Comparison of ENCODE assay signal across 3 cellular contexts in genomic region chr2:182473635-182474034, GRCh38.
TF ChIP-seq lines count a peak whose summit lies in the region.

No MANE protein-coding gene starts in this region.

TF ChIP-seq in HEK293, 187 proteins besides CTCF, POLR2A, EP300 and RAD21:
- TF ChIP-seq ZNF747 (tag by site-specific recombination; IDR thresholded peaks at IDR 0.05) (no peak), ZNF133 (tag by site-specific recombination; IDR thresholded peaks at IDR 0.05) (no peak), ZNF146 (tag by site-specific recombination; IDR thresholded peaks at IDR 0.05) (peak; percentile 84)

TF ChIP-seq in K562, 482 proteins besides CTCF, POLR2A, EP300 and RAD21:
- TF ChIP-seq RBM25 (IDR thresholded peaks at IDR 0.05; ENCODE audit: low read depth, low read length, severe bottlenecking), result peak; percentile 67
- no peak for TF ChIP-seq NEUROD1 (IDR thresholded peaks at IDR 0.05; ENCODE audit: borderline replicate concordance, low read depth, low read length, partially characterized antibody)
- TF ChIP-seq ZNF785 (CRISPR knock-in tag; IDR thresholded peaks at IDR 0.05), result no peak
- no peak for TF ChIP-seq SREBF2 (CRISPR knock-in tag; IDR thresholded peaks at IDR 0.05)
- TF ChIP-seq DDX20 (tag; IDR thresholded peaks at IDR 0.05; ENCODE audit: low read depth), result no peak
- TF ChIP-seq IFI16 (CRISPR knock-in tag; IDR thresholded peaks at IDR 0.05), result no peak
- no peak for TF ChIP-seq KLF6 (CRISPR knock-in tag; IDR thresholded peaks at IDR 0.05; ENCODE audit: borderline replicate concordance)
- TF ChIP-seq ZNF239 (CRISPR knock-in tag; IDR thresholded peaks at IDR 0.05), result no peak
- TF ChIP-seq UBTF (IDR thresholded peaks at IDR 0.05; ENCODE audit: borderline replicate concordance in 1 of 2, low read depth in 2 of 2, low read length in 2 of 2), result no peak
- TF ChIP-seq ZNF146 (CRISPR knock-in tag; IDR thresholded peaks at IDR 0.05; ENCODE audit: unreplicated experiment), result peak; percentile 78

TF ChIP-seq in H1, 55 proteins besides CTCF, POLR2A, EP300 and RAD21:
- TF ChIP-seq KDM1A (IDR thresholded peaks at IDR 0.05; ENCODE audit: borderline replicate concordance, low read length) (0 out of 2 replicates have a peak, but pooled peaks have one; percentile 48), RFX5 (IDR thresholded peaks at IDR 0.05; ENCODE audit: borderline replicate concordance, low read depth, low read length) (no peak)
